In genomic region chrX:44906542-44906941, GRCh38 we compare ENCODE assay signal across 18 cellular contexts. TPM values are rescaled to one million over a fixed set of nuclear protein-coding genes. Genes with fewer than 3 reads are reported as not detected.
A peak's percentile ranks its signal among the peaks of the same experiment; 100 is the strongest.
DNase-seq lines count a peak whose midpoint lies in the region; ATAC-seq, FAIRE-seq and TF ChIP-seq lines count a peak whose summit lies in the region.
"Had no signal": no experiment of that assay in that cellular context is flagged by ENCODE, and none has a peak within 500 bp of the region (broad histone marks: within the 10 kb centered on the region; RNA-seq: fewer than 3 reads in every experiment).

No MANE protein-coding gene starts in this region.

- H3K9me3 Mint-ChIP-seq in dendritic cell treated with granulocyte-macrophage colony-stimulating factor and Interleukin-4, amounts not matched to agents 40 ng/mL and 50 ng/mL, for 4 days: no peaks in the 10 kb centered on the region

- TF ChIP-seq CTCF in GM12875 (IDR thresholded peaks at IDR 0.05; ENCODE audit: borderline replicate concordance, insufficient read depth, low read depth, low read length) (no peak), ovary (IDR thresholded peaks at IDR 0.05) (no peak)

- peaks cover 59% of the 10 kb centered on the region for H3K9me3 ChIP-seq in BLaER1
- no peaks in the 10 kb centered on the region for H3K9me3 ChIP-seq in ovary
- H3K9me3 ChIP-seq: suprapubic skin had no signal

- peak overlapping the region; percentile 78 for H3K4me2 ChIP-seq in BLaER1
- H3K4me2 ChIP-seq: neural progenitor cell had no signal

- peaks cover 4% of the 10 kb centered on the region for H3K36me3 Mint-ChIP-seq in dendritic cell treated with granulocyte-macrophage colony-stimulating factor and Interleukin-4, amounts not matched to agents 40 ng/mL and 50 ng/mL, for 4 days (ENCODE audit: low read depth)

- H3K36me3 ChIP-seq in BLaER1 (peaks cover 22% of the 10 kb centered on the region), ovary (no peaks in the 10 kb centered on the region)
- H3K36me3 ChIP-seq: suprapubic skin had no signal

- 97 to 99% (median 98%) methylated on average over 6 of the region's 6 CpGs for WGBS in ovary, 3 donors

- H3K4me1 ChIP-seq in BLaER1 (peaks cover 41% of the 10 kb centered on the region), ovary (ENCODE audit: insufficient read depth) (peaks cover 8% of the 10 kb centered on the region)

- no peak for FAIRE-seq in GM12891 (lab: Jason Lieb, UNC)

- H3K9ac ChIP-seq in BLaER1: no peak overlapping the region
- H3K9ac ChIP-seq: neural progenitor cell had no signal

- peak; percentile 2 for ATAC-seq in HG03108 (IDR thresholded peaks at IDR 0.05; ENCODE audit: unreplicated experiment)
- ATAC-seq: CD8-positive, alpha-beta T cell; left colon had no signal

- H3K27ac ChIP-seq in BLaER1: peak overlapping the region; percentile 18; the same call in 1 of the 2 replicates
- no peak overlapping the region for H3K27ac ChIP-seq in ovary
- H3K27ac ChIP-seq: neural progenitor cell, RWPE1, suprapubic skin had no signal

- no peak for DNase-seq in ovary
- DNase-seq in inferior parietal cortex (ENCODE audit: extremely low spot score): no peak
- no peak for DNase-seq in GM12891 (ENCODE audit: insufficient read length, low spot score)
- no peak for DNase-seq in T-helper 9 cell
- DNase-seq: activated CD4-positive, alpha-beta T cell treated with anti-CD3 and anti-CD28 coated beads, Interleukin-2, amount 10 ng/mL, durations not matched to agents 7 days and 5 days; activated naive CD4-positive, alpha-beta T cell treated with anti-CD3 and anti-CD28 coated beads, Interleukin-2, amount 50 U/mL, for 16 hours; CD8-positive, alpha-beta T cell; HCEC 1CT; left colon; NCI-H2029 treated with DMSO at 0.1 percent for 48 hours; SW 1271 had no signal

- no peaks in the 10 kb centered on the region for H3K27me3 Mint-ChIP-seq in dendritic cell treated with granulocyte-macrophage colony-stimulating factor and Interleukin-4, amounts not matched to agents 40 ng/mL and 50 ng/mL, for 4 days
- H3K27me3 Mint-ChIP-seq: activated CD4-positive, alpha-beta T cell treated with anti-CD3 and anti-CD28 coated beads, Interleukin-2, amount 10 ng/mL, durations not matched to agents 7 days and 5 days had no signal

- H3K4me3 ChIP-seq in BLaER1: no peak overlapping the region; the same call in 1 of the 2 replicates
- peak overlapping the region; percentile 31 for H3K4me3 ChIP-seq in GM12875 (ENCODE audit: low read depth, low read length)
- H3K4me3 ChIP-seq in ovary: no peak overlapping the region
- H3K4me3 ChIP-seq: neural progenitor cell, suprapubic skin had no signal

- peaks cover 42% of the 10 kb centered on the region for H3K4me1 Mint-ChIP-seq in dendritic cell treated with granulocyte-macrophage colony-stimulating factor and Interleukin-4, amounts not matched to agents 40 ng/mL and 50 ng/mL, for 4 days (ENCODE audit: low read depth)
- H3K4me1 Mint-ChIP-seq: neural progenitor cell had no signal

- intact Hi-C loops in dendritic cell treated with granulocyte-macrophage colony-stimulating factor and Interleukin-4, amounts not matched to agents 40 ng/mL and 50 ng/mL, for 4 days (cut with micrococcal nuclease): no loop called here
- intact Hi-C loops in ovary (cut with DNase I): no loop called here

- H4K20me1 ChIP-seq in BLaER1: peaks cover 73% of the 10 kb centered on the region

- no peak for TF ChIP-seq EP300 in ovary (IDR thresholded peaks at IDR 0.05)

- H3K27me3 ChIP-seq in BLaER1: no peaks in the 10 kb centered on the region
- H3K27me3 ChIP-seq in ovary: no peaks in the 10 kb centered on the region
- H3K27me3 ChIP-seq: neural progenitor cell, suprapubic skin had no signal

- TF ChIP-seq POLR2A in ovary (IDR thresholded peaks at IDR 0.05) (no peak), GM12891 (IDR thresholded peaks at IDR 0.05; ENCODE audit: low read depth, low read length) (no peak)

- H3K4me3 Mint-ChIP-seq in dendritic cell treated with granulocyte-macrophage colony-stimulating factor and Interleukin-4, amounts not matched to agents 40 ng/mL and 50 ng/mL, for 4 days: no peak overlapping the region
- H3K4me3 Mint-ChIP-seq: activated CD4-positive, alpha-beta T cell treated with anti-CD3 and anti-CD28 coated beads, Interleukin-2, amount 10 ng/mL, durations not matched to agents 7 days and 5 days; neural progenitor cell had no signal

- H3K27ac Mint-ChIP-seq in dendritic cell treated with granulocyte-macrophage colony-stimulating factor and Interleukin-4, amounts not matched to agents 40 ng/mL and 50 ng/mL, for 4 days: peak overlapping the region; percentile 70
- H3K27ac Mint-ChIP-seq: activated CD4-positive, alpha-beta T cell treated with anti-CD3 and anti-CD28 coated beads, Interleukin-2, amount 10 ng/mL, durations not matched to agents 7 days and 5 days; neural progenitor cell had no signal

TF ChIP-seq in GM12891, 5 proteins besides CTCF, POLR2A, EP300 and RAD21:
- no peak for TF ChIP-seq POU2F2 (IDR thresholded peaks at IDR 0.05; ENCODE audit: low read depth, low read length)
- no peak for TF ChIP-seq POLR2AphosphoS5 (IDR thresholded peaks at IDR 0.05; ENCODE audit: low read depth, low read length)
- TF ChIP-seq SPI1 (IDR thresholded peaks at IDR 0.05; ENCODE audit: low read depth, low read length): no peak
- no peak for TF ChIP-seq PAX5 (IDR thresholded peaks at IDR 0.05; ENCODE audit: insufficient read depth, low read length, severe bottlenecking)
- no peak for TF ChIP-seq TAF1 (IDR thresholded peaks at IDR 0.05; ENCODE audit: low read depth, low read length)

RNA-seq across cellular contexts. Expression of gene KDM6A, which starts 33.6 kb away (rescaled TPM):
- 10 to 100 TPM; 32.4 to 56.2 (median 42.9) TPM for total RNA-seq in ovary
- polyA plus RNA-seq in ovary: 10 to 100 TPM; 19.8 to 27.6 TPM
- polyA plus RNA-seq in GM12891 (2012; ENCODE audit: low read depth, missing spikeins): 7.3 TPM
